Comparison of ENCODE assay signal across 21 cellular contexts in the genomic region with DNA sequence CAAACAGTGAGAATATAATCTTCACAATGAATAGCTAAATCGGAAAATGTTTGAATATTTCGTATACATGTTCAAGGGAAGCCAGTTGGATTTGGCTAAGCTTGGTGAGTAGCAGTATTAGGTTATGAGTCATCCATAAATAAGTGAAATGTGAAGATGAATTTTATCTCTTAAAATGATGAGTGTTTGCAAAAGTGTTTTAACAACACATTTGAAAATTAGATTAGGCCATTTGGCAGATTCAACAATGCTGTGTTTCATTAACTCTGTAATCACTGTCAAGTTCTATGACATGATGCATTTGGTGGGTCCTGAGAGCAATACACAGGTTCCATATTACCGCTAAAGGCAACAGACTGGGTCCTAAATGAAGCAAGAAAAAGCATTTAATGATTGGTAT.
"Had no signal": no experiment of that assay in that cellular context is flagged by ENCODE, and none has a peak within 500 bp of the region (broad histone marks: within the 10 kb centered on the region; RNA-seq: fewer than 3 reads in every experiment).

No MANE protein-coding gene starts in this region.

- ATAC-seq: activated CD4-positive, alpha-beta T cell treated with anti-CD3 and anti-CD28 coated beads for 36 hours; activated naive CD8-positive, alpha-beta T cell treated with anti-CD3 and anti-CD28 coated beads, Interleukin-2, amount 50 U/mL, for 24 hours; gastrocnemius medialis; left colon; natural killer cell treated with Interleukin-12 subunit alpha and Interleukin-12 subunit beta and Interleukin-15 and Interleukin-18, amount 100 ng/mL, for 72 hours; right lobe of liver; stimulated activated effector memory CD8-positive, alpha-beta T cell treated with anti-CD3 and anti-CD28 coated beads, Interleukin-12 subunit alpha, Interleukin-12 subunit beta, amount 100 ng/mL, for 72 hours; stimulated activated naive CD8-positive, alpha-beta T cell treated with anti-CD3 and anti-CD28 coated beads, Interleukin-15, amount 100 ng/mL, for 72 hours; T-helper 17 cell had no signal

- H3K36me3 ChIP-seq: brain microvascular endothelial cell, gastrocnemius medialis, neutrophil, right lobe of liver, tibial artery had no signal

- H3K4me1 ChIP-seq: gastrocnemius medialis, right lobe of liver, tibial artery had no signal

- H3K27ac ChIP-seq: brain microvascular endothelial cell, gastrocnemius medialis, neutrophil, right lobe of liver, tibial artery had no signal

- H3K27me3 ChIP-seq: brain microvascular endothelial cell, gastrocnemius medialis, neutrophil, right lobe of liver, tibial artery had no signal

- H3K9me3 ChIP-seq: gastrocnemius medialis, neutrophil, right lobe of liver, tibial artery had no signal

- DNase-seq: activated B cell treated with CpG ODN at 0.5 μM for 24 hours; activated CD4-positive, alpha-beta T cell treated with anti-CD3 and anti-CD28 coated beads for 36 hours; activated CD4-positive, alpha-beta T cell treated with anti-CD3 and anti-CD28 coated beads, Interleukin-2, amount 50 U/mL, for 4 hours; activated gamma-delta T cell; activated naive CD4-positive, alpha-beta T cell treated with anti-CD3 and anti-CD28 coated beads, Interleukin-2, amount 50 U/mL, for 16 hours; activated naive CD8-positive, alpha-beta T cell treated with anti-CD3 and anti-CD28 coated beads, Interleukin-2, amount 50 U/mL, for 24 hours; aorta; brain microvascular endothelial cell; central memory CD4-positive, alpha-beta T cell; effector CD8-positive, alpha-beta T cell; gastrocnemius medialis; left colon; right lobe of liver; small intestine; stimulated activated CD4-positive, alpha-beta T cell treated with anti-CD3 and anti-CD28 coated beads, Interleukin-2, amount 100 ng/mL, for 24 hours; stimulated activated naive CD8-positive, alpha-beta T cell treated with anti-CD3 and anti-CD28 coated beads, Interleukin-15, amount 100 ng/mL, for 72 hours; T-helper 17 cell; tibial artery had no signal

- H3K4me3 ChIP-seq: gastrocnemius medialis, right lobe of liver, tibial artery had no signal
